In genomic region chr1:202513875-202514274, GRCh38 we compare ENCODE assay signal across 7 cellular contexts.
DNase-seq lines count a peak whose midpoint lies in the region; ATAC-seq, FAIRE-seq and TF ChIP-seq lines count a peak whose summit lies in the region.
"Not testable (repeated sequence)": the region's sequence is repeated elsewhere in the genome, so short reads cannot be mapped to it uniquely, and the experiment has no call there.

No MANE protein-coding gene starts in this region.

- not testable (repeated sequence) for H2AFZ ChIP-seq in MM.1S (ENCODE audit: low read length)

- not testable (repeated sequence) for DNase-seq in MM.1S

- H3K36me3 ChIP-seq in MM.1S (replicated peaks; ENCODE audit: insufficient read depth, low read length): not testable (repeated sequence)

- not testable (repeated sequence) for H4K20me1 ChIP-seq in MM.1S (ENCODE audit: insufficient read depth, low read length)

- not testable (repeated sequence) for H3K9me2 ChIP-seq in MM.1S (replicated peaks; ENCODE audit: insufficient read depth, low read length)

- peak overlapping the region; percentile 24; the same call in 1 of the 2 replicates for H3K27ac ChIP-seq in MM.1S (ENCODE audit: low read length)

- peak overlapping the region; percentile 38; the same call in 1 of the 2 replicates for H3K4me2 ChIP-seq in MM.1S (ENCODE audit: low read depth, low read length)

- not testable (repeated sequence) for TF ChIP-seq CTCF in MM.1S (IDR thresholded peaks at IDR 0.05; ENCODE audit: low read length)

- ATAC-seq in GM18861 (IDR thresholded peaks at IDR 0.05; ENCODE audit: unreplicated experiment) (peak; percentile 45), GM19397 (IDR thresholded peaks at IDR 0.05; ENCODE audit: unreplicated experiment) (peak; percentile 52), GM21526 (IDR thresholded peaks at IDR 0.05; ENCODE audit: low FRiP score, unreplicated experiment) (peak; percentile 58), HG02610 (IDR thresholded peaks at IDR 0.05; ENCODE audit: unreplicated experiment) (peak; percentile 60), HG03175 (IDR thresholded peaks at IDR 0.05; ENCODE audit: unreplicated experiment) (peak; percentile 59)

- FAIRE-seq in endometrium (lab: Jason Lieb, UNC): peak; percentile 84

- H3K9me3 ChIP-seq in MM.1S (replicated peaks; ENCODE audit: insufficient read depth, low read length): not testable (repeated sequence)

- H3F3A ChIP-seq in MM.1S (ENCODE audit: insufficient read depth, low read length): not testable (repeated sequence)

- peaks cover 14% of the 10 kb centered on the region for H3K4me1 ChIP-seq in MM.1S (ENCODE audit: low read length)

- H3K4me3 ChIP-seq in MM.1S (ENCODE audit: low read length): not testable (repeated sequence)

- not testable (repeated sequence) for H3K27me3 ChIP-seq in MM.1S (replicated peaks; ENCODE audit: insufficient read depth, low read length)

- not testable (repeated sequence) for H3K79me2 ChIP-seq in MM.1S (ENCODE audit: low read length)

- H3K9ac ChIP-seq in MM.1S (ENCODE audit: low read length): not testable (repeated sequence)
